In the genomic region with DNA sequence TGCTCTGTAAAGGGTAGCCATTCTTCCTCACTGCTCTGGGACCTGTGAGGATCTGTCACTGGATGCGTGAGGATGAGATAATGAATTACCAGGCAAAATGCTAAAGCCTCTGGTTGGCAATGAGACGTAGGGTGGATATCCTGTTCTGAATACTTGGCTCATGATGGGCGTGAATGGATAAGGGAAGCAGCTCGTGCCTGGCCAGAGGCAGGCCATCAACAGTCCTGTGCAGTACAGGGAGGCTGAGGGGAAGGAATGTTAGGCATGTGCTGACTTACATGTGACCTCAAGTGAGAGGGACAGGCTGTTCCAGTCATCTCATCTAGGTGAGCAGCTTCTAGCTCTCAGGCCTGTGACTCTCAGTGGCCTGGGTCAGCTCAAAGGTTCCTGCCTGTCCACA, we compare ENCODE assay signal across 14 cellular contexts.
A peak's percentile ranks its signal among the peaks of the same experiment; 100 is the strongest.
DNase-seq lines count a peak whose midpoint lies in the region; ATAC-seq and TF ChIP-seq lines count a peak whose summit lies in the region.
"Had no signal": no experiment of that assay in that cellular context is flagged by ENCODE, and none has a peak within 500 bp of the region (broad histone marks: within the 10 kb centered on the region; RNA-seq: fewer than 3 reads in every experiment).

No MANE protein-coding gene starts in this region.

- no TSS peak for BruUV-seq in Caco-2 (replicated peaks; lab: Mats Ljungman, UMichigan)

- H3K9me3 Mint-ChIP-seq in Caco-2 (ENCODE audit: unreplicated experiment), result peaks cover 15% of the 10 kb centered on the region
- H3K9me3 Mint-ChIP-seq in nephron, result no peaks in the 10 kb centered on the region
- H3K9me3 Mint-ChIP-seq in activated CD4-positive, alpha-beta memory T cell treated with anti-CD3 and anti-CD28 coated beads for 36 hours, result no peaks in the 10 kb centered on the region

- H3K4me1 ChIP-seq in Caco-2, result peaks cover 7% of the 10 kb centered on the region; the same call in 1 of the 2 replicates
- H3K4me1 ChIP-seq in SJSA1 (replicated peaks), result peaks cover 16% of the 10 kb centered on the region
- peaks cover 0 to 4% of the 10 kb centered on the region in 2 donors for H3K4me1 ChIP-seq in aorta (ENCODE audit: control insufficient read depth in 1 of 2, insufficient read depth in 2 of 2, low read length in 2 of 2)
- H3K4me1 ChIP-seq in transverse colon, result peaks cover 0 to 5% (median 0%) of the 10 kb centered on the region in 4 donors

- intact Hi-C loops in Caco-2 (cut with micrococcal nuclease; ENCODE audit: unreplicated experiment), result no loop called here
- intact Hi-C loops in aorta (cut with DNase I), result no loop called here
- intact Hi-C loops in activated CD4-positive, alpha-beta memory T cell treated with anti-CD3 and anti-CD28 coated beads for 36 hours (cut with micrococcal nuclease), result no loop called here
- intact Hi-C loops in transverse colon (cut with DNase I; ENCODE audit: low total_unique reads), result no loop called here

- H3K27ac ChIP-seq in SJSA1, result no peak overlapping the region
- peak overlapping the region in 1 of 2 donors; percentile 46 for H3K27ac ChIP-seq in aorta (ENCODE audit: low read depth in 1 of 2, low read length in 2 of 2)
- H3K27ac ChIP-seq in transverse colon, result no peak overlapping the region

- H3K4me3 Mint-ChIP-seq in Caco-2 (ENCODE audit: unreplicated experiment) (no peak overlapping the region), nephron (no peak overlapping the region)
- no peak overlapping the region for H3K4me3 Mint-ChIP-seq in activated CD4-positive, alpha-beta memory T cell treated with anti-CD3 and anti-CD28 coated beads for 36 hours
- H3K4me3 Mint-ChIP-seq: T-helper 1 cell treated with Interleukin-12 subunit alpha and Interleukin-12 subunit beta and Interleukin-4 antibody, amounts not matched to agents 30 μg/mL and 1 μg/mL, for 36 hours had no signal

- H3K36me3 ChIP-seq in Caco-2 (ENCODE audit: control insufficient read depth, insufficient read depth, low read length) (no peaks in the 10 kb centered on the region), SJSA1 (no peaks in the 10 kb centered on the region), aorta (ENCODE audit: control insufficient read depth in 1 of 2, insufficient read depth in 2 of 2, low read length in 1 of 2) (no peaks in the 10 kb centered on the region), transverse colon (no peaks in the 10 kb centered on the region)

- no peak for TF ChIP-seq POLR2A in transverse colon (IDR thresholded peaks at IDR 0.05)

- in situ Hi-C loops in transverse colon (cut with MboI; ENCODE audit: low pct_ligation_motif_present in 1 of 4, low pct_unique_long_range_greater_than_20kb in 1 of 4, low sequenced_read_pairs in 3 of 4), result no loop called here

- no peaks in the 10 kb centered on the region for H3K4me1 Mint-ChIP-seq in Caco-2 (ENCODE audit: low read depth, unreplicated experiment)
- peaks cover 11% of the 10 kb centered on the region for H3K4me1 Mint-ChIP-seq in nephron
- no peaks in the 10 kb centered on the region for H3K4me1 Mint-ChIP-seq in activated CD4-positive, alpha-beta memory T cell treated with anti-CD3 and anti-CD28 coated beads for 36 hours (ENCODE audit: low read depth)

- TF ChIP-seq CTCF in Caco-2 (IDR thresholded peaks at IDR 0.05; ENCODE audit: insufficient read depth in 1 of 2, low read depth in 1 of 2, low read length in 1 of 2, severe bottlenecking in 1 of 2, unreplicated experiment in 1 of 2) (no peak), nephron (IDR thresholded peaks at IDR 0.05; ENCODE audit: unreplicated experiment in 3 of 3) (no peak), transverse colon (IDR thresholded peaks at IDR 0.05) (no peak)

- H3K27me3 ChIP-seq in Caco-2 (replicated peaks; ENCODE audit: control insufficient read depth, insufficient read depth, low read length), result no peaks in the 10 kb centered on the region
- no peaks in the 10 kb centered on the region for H3K27me3 ChIP-seq in SJSA1 (replicated peaks)
- no peaks in the 10 kb centered on the region for H3K27me3 ChIP-seq in aorta (ENCODE audit: control insufficient read depth in 1 of 2, insufficient read depth in 2 of 2, low read length in 1 of 2)
- no peaks in the 10 kb centered on the region for H3K27me3 ChIP-seq in transverse colon

- DNase-seq in Caco-2 (peak; percentile 48 to 69), SJSA1 (ENCODE audit: low read depth in 1 of 2, low spot score in 2 of 2) (peak; percentile 48 to 58), glomerular visceral epithelial cell (ENCODE audit: extremely low spot score) (peak; percentile 42), NOMO-1 treated with dmso at 0.1 percent for 144 hours (lab: John Stamatoyannopoulos, UW; ENCODE audit: unreplicated experiment) (no peak), aorta (no peak), transverse colon (no peak)
- no peak for DNase-seq in activated CD4-positive, alpha-beta memory T cell treated with anti-CD3 and anti-CD28 coated beads for 36 hours
- DNase-seq: activated CD8-positive, alpha-beta memory T cell treated with anti-CD3 and anti-CD28 coated beads, Interleukin-2, amount 50 U/mL, for 48 hours; AML-193; anterior cingulate cortex; NCI-H526 treated with DMSO at 0.1 percent for 48 hours; small intestine had no signal

- CTCF ChIA-PET in Caco-2 (lab: Charles Lee), result no interaction called here
- CTCF ChIA-PET in activated CD4-positive, alpha-beta memory T cell treated with anti-CD3 and anti-CD28 coated beads for 36 hours (lab: Charles Lee), result no interaction called here

- H3K27ac Mint-ChIP-seq in Caco-2 (ENCODE audit: unreplicated experiment) (no peak overlapping the region), nephron (peak overlapping the region in 2 of 3 experiments; percentile 18 to 70)
- no peak overlapping the region for H3K27ac Mint-ChIP-seq in activated CD4-positive, alpha-beta memory T cell treated with anti-CD3 and anti-CD28 coated beads for 36 hours
- H3K27ac Mint-ChIP-seq: T-helper 1 cell treated with Interleukin-12 subunit alpha and Interleukin-12 subunit beta and Interleukin-4 antibody, amounts not matched to agents 30 μg/mL and 1 μg/mL, for 36 hours had no signal

- peaks cover 9% of the 10 kb centered on the region for H3K27me3 Mint-ChIP-seq in Caco-2 (ENCODE audit: insufficient read depth, unreplicated experiment)
- peaks cover 9% of the 10 kb centered on the region for H3K27me3 Mint-ChIP-seq in nephron (ENCODE audit: low read depth)
- H3K27me3 Mint-ChIP-seq in activated CD4-positive, alpha-beta memory T cell treated with anti-CD3 and anti-CD28 coated beads for 36 hours, result peaks cover 22% of the 10 kb centered on the region

- no peaks in the 10 kb centered on the region for H3K9me3 ChIP-seq in Caco-2
- no peaks in the 10 kb centered on the region for H3K9me3 ChIP-seq in SJSA1 (replicated peaks)
- no peaks in the 10 kb centered on the region for H3K9me3 ChIP-seq in aorta (ENCODE audit: control insufficient read depth, low read length)
- H3K9me3 ChIP-seq in transverse colon, result no peaks in the 10 kb centered on the region

- H3K36me3 Mint-ChIP-seq in Caco-2 (ENCODE audit: insufficient read depth, unreplicated experiment), result no peaks in the 10 kb centered on the region
- no peaks in the 10 kb centered on the region for H3K36me3 Mint-ChIP-seq in nephron (ENCODE audit: low read depth)
- no peaks in the 10 kb centered on the region for H3K36me3 Mint-ChIP-seq in activated CD4-positive, alpha-beta memory T cell treated with anti-CD3 and anti-CD28 coated beads for 36 hours

- H3K4me3 ChIP-seq in Caco-2 (ENCODE audit: low read depth, low read length) (no peak overlapping the region), SJSA1 (no peak overlapping the region), aorta (ENCODE audit: low read length in 2 of 2) (no peak overlapping the region), transverse colon (no peak overlapping the region)

- ATAC-seq in aorta (ENCODE audit: low FRiP score), result no peak

- POLR2A ChIA-PET in Caco-2 (lab: Charles Lee), result no interaction called here
- POLR2A ChIA-PET in activated CD4-positive, alpha-beta memory T cell treated with anti-CD3 and anti-CD28 coated beads for 36 hours (lab: Charles Lee), result no interaction called here

- 30 to 39% methylated on average over 4 of the region's 4 CpGs for WGBS in aorta, 2 donors
- 58 to 76% methylated on average over 4 of the region's 4 CpGs for WGBS in transverse colon (ENCODE audit: low coverage in 1 of 2), 2 donors

- no peak for TF ChIP-seq EP300 in transverse colon (IDR thresholded peaks at IDR 0.05; ENCODE audit: low read depth)

Comparison
In these comparisons a context has a peak if more than half of its experiments do, and no peak if none do; other contexts are left out.
1. DNase-seq: peak in Caco-2 (2 of 2), SJSA1 (2 of 2) and glomerular visceral epithelial cell (single experiment); none in NOMO-1 treated with dmso at 0.1 percent for 144 hours (single experiment), aorta (0 of 2), activated CD4-positive, alpha-beta memory T cell treated with anti-CD3 and anti-CD28 coated beads for 36 hours (single experiment) and transverse colon (single experiment).
2. H3K27ac Mint-ChIP-seq: peak in nephron (2 of 3); none in Caco-2 (single experiment) and activated CD4-positive, alpha-beta memory T cell treated with anti-CD3 and anti-CD28 coated beads for 36 hours (single experiment).